Comparison of ENCODE assay signal across 10 cellular contexts in the genomic region with DNA sequence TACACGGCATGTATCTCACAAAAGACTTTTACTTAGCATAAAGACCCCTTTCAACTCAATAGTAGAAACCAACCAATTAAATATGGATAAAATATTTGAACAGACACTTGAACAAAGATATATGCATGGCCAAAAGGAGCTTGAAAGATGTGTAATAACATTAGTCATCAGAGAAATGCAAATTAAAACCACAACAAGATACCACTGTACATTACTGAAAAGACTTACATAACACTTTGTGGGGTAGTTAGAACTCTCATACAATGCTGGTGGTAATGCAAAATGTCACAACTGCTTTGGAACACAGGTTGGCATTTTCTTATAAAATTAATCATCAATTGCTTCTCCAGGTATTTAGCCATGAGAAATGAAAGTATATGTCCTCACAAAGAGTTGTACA.
A peak's percentile ranks its signal among the peaks of the same experiment; 100 is the strongest.
DNase-seq lines count a peak whose midpoint lies in the region; ATAC-seq lines count a peak whose summit lies in the region.
"Had no signal": no experiment of that assay in that cellular context is flagged by ENCODE, and none has a peak within 500 bp of the region (broad histone marks: within the 10 kb centered on the region; RNA-seq: fewer than 3 reads in every experiment).

No MANE protein-coding gene starts in this region.

- intact Hi-C loops in naive thymus-derived CD4-positive, alpha-beta T cell (cut with micrococcal nuclease), result no loop called here

- no peaks in the 10 kb centered on the region for H3K4me1 ChIP-seq in naive thymus-derived CD4-positive, alpha-beta T cell (ENCODE audit: control insufficient read depth in 2 of 2, insufficient read depth in 2 of 2, low read length in 2 of 2)

- no peak overlapping the region for H3K27ac ChIP-seq in naive thymus-derived CD4-positive, alpha-beta T cell (ENCODE audit: low read depth, low read length)

- H3K9me3 Mint-ChIP-seq in naive thymus-derived CD4-positive, alpha-beta T cell, result no peaks in the 10 kb centered on the region
- H3K9me3 Mint-ChIP-seq in stimulated activated memory B cell treated with anti-CD40 and anti-IgM and Interleukin-4, amounts not matched to agents 10 μg/mL and 1 μg/mL and 100 μg/mL, for 72 hours, result no peaks in the 10 kb centered on the region
- H3K9me3 Mint-ChIP-seq: endodermal cell had no signal

- no peak overlapping the region for H3K27ac Mint-ChIP-seq in naive thymus-derived CD4-positive, alpha-beta T cell
- no peak overlapping the region for H3K27ac Mint-ChIP-seq in stimulated activated memory B cell treated with anti-CD40 and anti-IgM and Interleukin-4, amounts not matched to agents 10 μg/mL and 1 μg/mL and 100 μg/mL, for 72 hours
- H3K27ac Mint-ChIP-seq: endodermal cell had no signal

- H3K4me1 Mint-ChIP-seq in naive thymus-derived CD4-positive, alpha-beta T cell, result peaks cover 0 to 2% (median 0%) of the 10 kb centered on the region in 7 donors
- H3K4me1 Mint-ChIP-seq in stimulated activated memory B cell treated with anti-CD40 and anti-IgM and Interleukin-4, amounts not matched to agents 10 μg/mL and 1 μg/mL and 100 μg/mL, for 72 hours, result no peaks in the 10 kb centered on the region
- H3K4me1 Mint-ChIP-seq: endodermal cell had no signal

- H3K4me3 ChIP-seq in naive thymus-derived CD4-positive, alpha-beta T cell (ENCODE audit: low read length), result no peak overlapping the region
- H3K4me3 ChIP-seq: mucosa of descending colon had no signal

- no peaks in the 10 kb centered on the region for H3K27me3 Mint-ChIP-seq in naive thymus-derived CD4-positive, alpha-beta T cell
- no peaks in the 10 kb centered on the region for H3K27me3 Mint-ChIP-seq in stimulated activated memory B cell treated with anti-CD40 and anti-IgM and Interleukin-4, amounts not matched to agents 10 μg/mL and 1 μg/mL and 100 μg/mL, for 72 hours

- H3K9me3 ChIP-seq in naive thymus-derived CD4-positive, alpha-beta T cell (ENCODE audit: control insufficient read depth in 2 of 3, low read length in 3 of 3), result no peaks in the 10 kb centered on the region
- H3K9me3 ChIP-seq: mucosa of descending colon had no signal

- H3K27me3 ChIP-seq in naive thymus-derived CD4-positive, alpha-beta T cell (ENCODE audit: control insufficient read depth in 2 of 2, insufficient read depth in 2 of 2, low read length in 2 of 2), result no peaks in the 10 kb centered on the region

- POLR2A ChIA-PET in naive thymus-derived CD4-positive, alpha-beta T cell (lab: Charles Lee), result no interaction called here

- peaks cover 0 to 5% (median 0%) of the 10 kb centered on the region in 3 experiments for H3K36me3 ChIP-seq in naive thymus-derived CD4-positive, alpha-beta T cell (ENCODE audit: control insufficient read depth in 2 of 3, insufficient read depth in 3 of 3, low read length in 3 of 3)

- CTCF ChIA-PET in naive thymus-derived CD4-positive, alpha-beta T cell (lab: Charles Lee), result no interaction called here

- H3K36me3 Mint-ChIP-seq in naive thymus-derived CD4-positive, alpha-beta T cell, result peaks cover 0 to 47% (median 25%) of the 10 kb centered on the region in 5 donors
- H3K36me3 Mint-ChIP-seq in stimulated activated memory B cell treated with anti-CD40 and anti-IgM and Interleukin-4, amounts not matched to agents 10 μg/mL and 1 μg/mL and 100 μg/mL, for 72 hours, result peaks cover 23% of the 10 kb centered on the region

- H3K4me3 Mint-ChIP-seq in naive thymus-derived CD4-positive, alpha-beta T cell, result no peak overlapping the region
- no peak overlapping the region for H3K4me3 Mint-ChIP-seq in stimulated activated memory B cell treated with anti-CD40 and anti-IgM and Interleukin-4, amounts not matched to agents 10 μg/mL and 1 μg/mL and 100 μg/mL, for 72 hours
- H3K4me3 Mint-ChIP-seq: endodermal cell had no signal

- peak; percentile 97 for ATAC-seq in GM18861 (IDR thresholded peaks at IDR 0.05; ENCODE audit: unreplicated experiment)
- ATAC-seq in HG02938 (IDR thresholded peaks at IDR 0.05; ENCODE audit: unreplicated experiment), result peak; percentile 80
- peak; percentile 53 for ATAC-seq in naive thymus-derived CD4-positive, alpha-beta T cell
- no peak for ATAC-seq in stimulated activated memory B cell treated with anti-CD40 and anti-IgM and Interleukin-4, amounts not matched to agents 10 μg/mL and 1 μg/mL and 100 μg/mL, for 72 hours
- ATAC-seq: mucosa of descending colon had no signal

- peak; percentile 23 for DNase-seq in SIG-M5 (lab: John Stamatoyannopoulos, UW)
- no peak for DNase-seq in naive thymus-derived CD4-positive, alpha-beta T cell
- no peak for DNase-seq in stimulated activated CD4-positive, alpha-beta T cell treated with anti-CD3 and anti-CD28 coated beads, Interleukin-15, amount 100 ng/mL, for 24 hours
- no peak for DNase-seq in NCI-H2171 (lab: John Stamatoyannopoulos, UW)
- DNase-seq in central memory CD4-positive, alpha-beta T cell, result no peak
- DNase-seq: endodermal cell, mucosa of descending colon had no signal
